Comparison of ENCODE assay signal across 21 cellular contexts in genomic region chr10:90204131-90204955, GRCh38.
"Had no signal": no experiment of that assay in that cellular context is flagged by ENCODE, and none has a peak within 500 bp of the region (broad histone marks: within the 10 kb centered on the region; RNA-seq: fewer than 3 reads in every experiment).

No MANE protein-coding gene starts in this region.

- H3K36me3 ChIP-seq: esophagus squamous epithelium, gastroesophageal sphincter, left ventricle myocardium inferior, lower lobe of right lung, sigmoid colon, tibial nerve, upper lobe of right lung, vagina had no signal

- H3K36me3 Mint-ChIP-seq: memory B cell; mesothelial cell of epicardium; natural killer cell; stimulated activated naive B cell treated with anti-CD40 and anti-IgM and Interleukin-4, amounts not matched to agents 10 μg/mL and 1 μg/mL and 100 μg/mL, for 72 hours had no signal

- H3K27ac Mint-ChIP-seq: memory B cell; mesothelial cell of epicardium; natural killer cell; stimulated activated naive B cell treated with anti-CD40 and anti-IgM and Interleukin-4, amounts not matched to agents 10 μg/mL and 1 μg/mL and 100 μg/mL, for 72 hours; stimulated activated naive CD8-positive, alpha-beta T cell treated with anti-CD3 and anti-CD28 coated beads, Interleukin-15, amount 100 ng/mL, for 72 hours had no signal

- H3K27me3 ChIP-seq: esophagus squamous epithelium, gastroesophageal sphincter, sigmoid colon, testis, tibial nerve, upper lobe of right lung, vagina had no signal

- H3K4me1 Mint-ChIP-seq: memory B cell; mesothelial cell of epicardium; natural killer cell; neural crest cell; stimulated activated naive B cell treated with anti-CD40 and anti-IgM and Interleukin-4, amounts not matched to agents 10 μg/mL and 1 μg/mL and 100 μg/mL, for 72 hours; stimulated activated naive CD8-positive, alpha-beta T cell treated with anti-CD3 and anti-CD28 coated beads, Interleukin-15, amount 100 ng/mL, for 72 hours had no signal

- DNase-seq: esophagus squamous epithelium; glutamatergic neuron; islet precursor cell; left ventricle myocardium inferior; lower lobe of right lung; natural killer cell; posterior cingulate gyrus; sigmoid colon; stimulated activated CD4-positive, alpha-beta T cell treated with anti-CD3 and anti-CD28 coated beads, Interleukin-2, amount 100 ng/mL, for 24 hours; stimulated activated CD4-positive, alpha-beta T cell treated with anti-CD3 and anti-CD28 coated beads, Interleukin-4, amount 100 ng/mL, for 4 hours; stimulated activated naive B cell treated with anti-CD40 and anti-IgM and Interleukin-4, amounts not matched to agents 10 μg/mL and 1 μg/mL and 100 μg/mL, for 72 hours; stimulated activated naive CD8-positive, alpha-beta T cell treated with anti-CD3 and anti-CD28 coated beads, Interleukin-15, amount 100 ng/mL, for 72 hours; testis; upper lobe of right lung had no signal

- H3K9me3 Mint-ChIP-seq: memory B cell; neural crest cell; stimulated activated naive B cell treated with anti-CD40 and anti-IgM and Interleukin-4, amounts not matched to agents 10 μg/mL and 1 μg/mL and 100 μg/mL, for 72 hours; stimulated activated naive CD8-positive, alpha-beta T cell treated with anti-CD3 and anti-CD28 coated beads, Interleukin-15, amount 100 ng/mL, for 72 hours had no signal

- ATAC-seq: gastroesophageal sphincter; lower lobe of right lung; natural killer cell; stimulated activated naive B cell treated with anti-CD40 and anti-IgM and Interleukin-4, amounts not matched to agents 10 μg/mL and 1 μg/mL and 100 μg/mL, for 72 hours; stimulated activated naive CD8-positive, alpha-beta T cell treated with anti-CD3 and anti-CD28 coated beads, Interleukin-15, amount 100 ng/mL, for 72 hours; upper lobe of right lung had no signal

- H3K4me3 Mint-ChIP-seq: memory B cell; mesothelial cell of epicardium; natural killer cell; neural crest cell; stimulated activated naive B cell treated with anti-CD40 and anti-IgM and Interleukin-4, amounts not matched to agents 10 μg/mL and 1 μg/mL and 100 μg/mL, for 72 hours; stimulated activated naive CD8-positive, alpha-beta T cell treated with anti-CD3 and anti-CD28 coated beads, Interleukin-15, amount 100 ng/mL, for 72 hours had no signal

- H3K4me3 ChIP-seq: esophagus squamous epithelium, gastroesophageal sphincter, left ventricle myocardium inferior, lower lobe of right lung, sigmoid colon, skin epidermis, testis, tibial nerve, upper lobe of right lung, vagina had no signal

- H3K27ac ChIP-seq: esophagus squamous epithelium, gastroesophageal sphincter, left ventricle myocardium inferior, lower lobe of right lung, sigmoid colon, skin epidermis, testis, tibial nerve, upper lobe of right lung, vagina had no signal

- H3K9me3 ChIP-seq: esophagus squamous epithelium, gastroesophageal sphincter, left ventricle myocardium inferior, lower lobe of right lung, sigmoid colon, testis, tibial nerve, upper lobe of right lung, vagina had no signal

- H3K4me1 ChIP-seq: esophagus squamous epithelium, gastroesophageal sphincter, left ventricle myocardium inferior, lower lobe of right lung, sigmoid colon, testis, tibial nerve, upper lobe of right lung had no signal

- H3K27me3 Mint-ChIP-seq: stimulated activated naive B cell treated with anti-CD40 and anti-IgM and Interleukin-4, amounts not matched to agents 10 μg/mL and 1 μg/mL and 100 μg/mL, for 72 hours had no signal
